17 cellular contexts compared by ENCODE assay signal in genomic region chr22:35379146-35379993, GRCh38. TPM values are rescaled to one million over a fixed set of nuclear protein-coding genes. Genes with fewer than 3 reads are reported as not detected.
DNase-seq lines count a peak whose midpoint lies in the region; ATAC-seq and TF ChIP-seq lines count a peak whose summit lies in the region.
"Had no signal": no experiment of that assay in that cellular context is flagged by ENCODE, and none has a peak within 500 bp of the region (broad histone marks: within the 10 kb centered on the region; RNA-seq: fewer than 3 reads in every experiment).

No MANE protein-coding gene starts in this region.

- H3K4me1 Mint-ChIP-seq in dendritic cell treated with granulocyte-macrophage colony-stimulating factor and Interleukin-4, amounts not matched to agents 40 ng/mL and 50 ng/mL, for 4 days (ENCODE audit: low read depth), result peaks cover 86% of the 10 kb centered on the region
- H3K4me1 Mint-ChIP-seq in mesothelial cell of epicardium, result peaks cover 44% of the 10 kb centered on the region
- peaks cover 18% of the 10 kb centered on the region for H3K4me1 Mint-ChIP-seq in activated CD4-positive, alpha-beta T cell treated with anti-CD3 and anti-CD28 coated beads for 36 hours

- no peaks in the 10 kb centered on the region for H3K9me3 Mint-ChIP-seq in dendritic cell treated with granulocyte-macrophage colony-stimulating factor and Interleukin-4, amounts not matched to agents 40 ng/mL and 50 ng/mL, for 4 days
- no peaks in the 10 kb centered on the region for H3K9me3 Mint-ChIP-seq in mesothelial cell of epicardium
- no peaks in the 10 kb centered on the region for H3K9me3 Mint-ChIP-seq in activated CD4-positive, alpha-beta T cell treated with anti-CD3 and anti-CD28 coated beads for 36 hours (ENCODE audit: low read depth)
- H3K9me3 Mint-ChIP-seq: activated CD4-positive, alpha-beta memory T cell treated with anti-CD3 and anti-CD28 coated beads for 36 hours; activated T-helper 1 cell treated with anti-CD3 and anti-CD28 coated beads, Interleukin-12 subunit alpha, Interleukin-12 subunit beta, Interleukin-2, Interleukin-4 antibody, amounts not matched to agents 30 ng/mL and 10 ng/mL and 1 ng/mL, durations not matched to agents 14 hours and 24 hours and 36 hours had no signal

- H3K4me1 ChIP-seq in subcutaneous abdominal adipose tissue (ENCODE audit: control insufficient read depth in 5 of 5, insufficient read depth in 5 of 5, low read length in 5 of 5), result peaks cover 14 to 91% (median 82%) of the 10 kb centered on the region in 5 donors

- peaks cover 0 to 3% (median 0%) of the 10 kb centered on the region in 5 donors for H3K27me3 ChIP-seq in subcutaneous abdominal adipose tissue (ENCODE audit: control insufficient read depth in 5 of 5, insufficient read depth in 4 of 5, low read length in 5 of 5)
- H3K27me3 ChIP-seq: adrenal gland, right atrium auricular region, upper lobe of right lung had no signal

- H3K9me3 ChIP-seq in subcutaneous abdominal adipose tissue (ENCODE audit: control insufficient read depth in 5 of 5, low read length in 5 of 5), result peaks cover 0 to 2% (median 0%) of the 10 kb centered on the region in 5 donors
- H3K9me3 ChIP-seq: adrenal gland, right atrium auricular region, SK-N-SH, upper lobe of right lung had no signal

- peak overlapping the region; percentile 88 for H3K27ac Mint-ChIP-seq in dendritic cell treated with granulocyte-macrophage colony-stimulating factor and Interleukin-4, amounts not matched to agents 40 ng/mL and 50 ng/mL, for 4 days
- peak overlapping the region; percentile 72 for H3K27ac Mint-ChIP-seq in mesothelial cell of epicardium
- no peak overlapping the region for H3K27ac Mint-ChIP-seq in activated CD4-positive, alpha-beta T cell treated with anti-CD3 and anti-CD28 coated beads for 36 hours
- H3K27ac Mint-ChIP-seq: activated CD4-positive, alpha-beta memory T cell treated with anti-CD3 and anti-CD28 coated beads for 36 hours; activated T-helper 1 cell treated with anti-CD3 and anti-CD28 coated beads, Interleukin-12 subunit alpha, Interleukin-12 subunit beta, Interleukin-2, Interleukin-4 antibody, amounts not matched to agents 30 ng/mL and 10 ng/mL and 1 ng/mL, durations not matched to agents 14 hours and 24 hours and 36 hours had no signal

- H3K36me3 Mint-ChIP-seq in dendritic cell treated with granulocyte-macrophage colony-stimulating factor and Interleukin-4, amounts not matched to agents 40 ng/mL and 50 ng/mL, for 4 days (ENCODE audit: low read depth), result peaks cover 35% of the 10 kb centered on the region
- no peaks in the 10 kb centered on the region for H3K36me3 Mint-ChIP-seq in mesothelial cell of epicardium
- H3K36me3 Mint-ChIP-seq in activated CD4-positive, alpha-beta T cell treated with anti-CD3 and anti-CD28 coated beads for 36 hours (ENCODE audit: low read depth), result no peaks in the 10 kb centered on the region
- H3K36me3 Mint-ChIP-seq: activated CD4-positive, alpha-beta memory T cell treated with anti-CD3 and anti-CD28 coated beads for 36 hours had no signal

- no peak for TF ChIP-seq CTCF in mesothelial cell of epicardium (IDR thresholded peaks at IDR 0.05; ENCODE audit: unreplicated experiment)

- no peak overlapping the region for H3K4me3 Mint-ChIP-seq in dendritic cell treated with granulocyte-macrophage colony-stimulating factor and Interleukin-4, amounts not matched to agents 40 ng/mL and 50 ng/mL, for 4 days
- H3K4me3 Mint-ChIP-seq in mesothelial cell of epicardium, result no peak overlapping the region
- H3K4me3 Mint-ChIP-seq in activated CD4-positive, alpha-beta T cell treated with anti-CD3 and anti-CD28 coated beads for 36 hours, result no peak overlapping the region
- H3K4me3 Mint-ChIP-seq: activated CD4-positive, alpha-beta memory T cell treated with anti-CD3 and anti-CD28 coated beads for 36 hours had no signal

- intact Hi-C loops in dendritic cell treated with granulocyte-macrophage colony-stimulating factor and Interleukin-4, amounts not matched to agents 40 ng/mL and 50 ng/mL, for 4 days (cut with micrococcal nuclease), result no loop called here
- intact Hi-C loops in activated CD4-positive, alpha-beta T cell treated with anti-CD3 and anti-CD28 coated beads for 36 hours (cut with DNase I, micrococcal nuclease), result no loop called here

- no peak for ATAC-seq in activated CD4-positive, alpha-beta T cell treated with anti-CD3 and anti-CD28 coated beads for 36 hours
- ATAC-seq in GM18519 (IDR thresholded peaks at IDR 0.05; ENCODE audit: low FRiP score, unreplicated experiment) (no peak), HG03571 (IDR thresholded peaks at IDR 0.05; ENCODE audit: unreplicated experiment) (no peak)
- ATAC-seq: upper lobe of right lung had no signal

- POLR2A ChIA-PET in activated CD4-positive, alpha-beta T cell treated with anti-CD3 and anti-CD28 coated beads for 36 hours (lab: Charles Lee), result no interaction called here

- no peaks in the 10 kb centered on the region for H3K27me3 Mint-ChIP-seq in dendritic cell treated with granulocyte-macrophage colony-stimulating factor and Interleukin-4, amounts not matched to agents 40 ng/mL and 50 ng/mL, for 4 days
- H3K27me3 Mint-ChIP-seq in mesothelial cell of epicardium (ENCODE audit: low read depth), result no peaks in the 10 kb centered on the region
- H3K27me3 Mint-ChIP-seq in activated CD4-positive, alpha-beta T cell treated with anti-CD3 and anti-CD28 coated beads for 36 hours, result peaks cover 27% of the 10 kb centered on the region

- DNase-seq in HT-29 (ENCODE audit: low spot score) (peak; percentile 59), mesothelial cell of epicardium (ENCODE audit: low spot score in 2 of 2, unreplicated experiment in 2 of 2) (no peak), cerebellar cortex (ENCODE audit: low spot score) (no peak)
- DNase-seq in activated CD4-positive, alpha-beta T cell treated with anti-CD3 and anti-CD28 coated beads for 36 hours, result no peak
- DNase-seq: activated CD4-positive, alpha-beta memory T cell treated with anti-CD3 and anti-CD28 coated beads for 36 hours; kidney glomerular epithelial cell; NCI-H1105 treated with DMSO at 0.1 percent for 48 hours; SK-N-SH; stimulated activated CD4-positive, alpha-beta T cell treated with anti-CD3 and anti-CD28 coated beads, Interleukin-4, amount 100 ng/mL, for 1 hour; upper lobe of right lung had no signal

- CTCF ChIA-PET in activated CD4-positive, alpha-beta T cell treated with anti-CD3 and anti-CD28 coated beads for 36 hours (lab: Charles Lee), result no interaction called here

- H3K4me3 ChIP-seq in subcutaneous abdominal adipose tissue (ENCODE audit: low read depth in 1 of 5, low read length in 5 of 5), result no peak overlapping the region
- H3K4me3 ChIP-seq: adrenal gland, right atrium auricular region, upper lobe of right lung had no signal

- H3K27ac ChIP-seq in subcutaneous abdominal adipose tissue (ENCODE audit: low read depth, low read length), result peak overlapping the region; percentile 99

- peaks cover 4 to 15% (median 12%) of the 10 kb centered on the region in 5 donors for H3K36me3 ChIP-seq in subcutaneous abdominal adipose tissue (ENCODE audit: control insufficient read depth in 5 of 5, insufficient read depth in 5 of 5, low read length in 5 of 5)
- H3K36me3 ChIP-seq: right atrium auricular region, upper lobe of right lung had no signal

- H3K9ac ChIP-seq in subcutaneous abdominal adipose tissue (ENCODE audit: low read length in 5 of 5), result peak overlapping the region in 2 of 5 donors; percentile 30 to 39
- H3K9ac ChIP-seq: SK-N-SH had no signal

RNA-seq across cellular contexts. Expression of gene HMOX1, which starts 1.5 kb away (rescaled TPM):
- 14.9 and 21.6 TPM in 2 replicates for total RNA-seq in HT-29 (2014; rRNA removed; shearing (Covaris generic))
- 1.6 to 2.8 TPM (median 1.6 TPM) in 3 replicates for total RNA-seq in mesothelial cell of epicardium
- under 1 TPM; 0.30 to 0.61 TPM for total RNA-seq in activated CD4-positive, alpha-beta T cell treated with anti-CD3 and anti-CD28 coated beads for 36 hours

RNA-seq across cellular contexts. Expression of gene MCM5, which starts 20.6 kb away (rescaled TPM):
- 154 and 155 TPM in 2 replicates for total RNA-seq in HT-29 (2014; rRNA removed; shearing (Covaris generic))
- total RNA-seq in mesothelial cell of epicardium, result 50.5 to 59.7 TPM (median 52.1 TPM) in 3 replicates
- total RNA-seq in activated CD4-positive, alpha-beta T cell treated with anti-CD3 and anti-CD28 coated beads for 36 hours, result 100 to 1,000 TPM; 291 to 382 TPM
